Comparison of ENCODE assay signal across 8 cellular contexts in genomic region chr13:52128714-52129700, GRCh38. TPM values are rescaled to one million over a fixed set of nuclear protein-coding genes. Genes with fewer than 3 reads are reported as not detected.
DNase-seq lines count a peak whose midpoint lies in the region; ATAC-seq and TF ChIP-seq lines count a peak whose summit lies in the region.

TSS of gene NEK5 (minus strand) at chr13:52129073. CDS start at chr13:52127482, 1,591 bp downstream.

- ATAC-seq in GM21576 (IDR thresholded peaks at IDR 0.05; ENCODE audit: unreplicated experiment), result peak; percentile 75

- peaks cover 21% of the 10 kb centered on the region for H3K36me3 Mint-ChIP-seq in T-helper 1 cell treated with Interleukin-12 subunit alpha and Interleukin-12 subunit beta and Interleukin-4 antibody, amounts not matched to agents 30 μg/mL and 1 μg/mL, for 36 hours (ENCODE audit: low read depth)

- H3K9me3 Mint-ChIP-seq in T-helper 1 cell treated with Interleukin-12 subunit alpha and Interleukin-12 subunit beta and Interleukin-4 antibody, amounts not matched to agents 30 μg/mL and 1 μg/mL, for 36 hours, result no peaks in the 10 kb centered on the region

- H2AFZ ChIP-seq in hepatocyte, result peak within 1 kb of the TSS; percentile 97

- H3K79me2 ChIP-seq in hepatocyte, result no peaks in the 10 kb centered on the region

- in situ Hi-C loops in KBM-7 (cut with MboI; ENCODE audit: low pct_unique_long_range_greater_than_20kb, low sequenced_read_pairs), result no loop called here

- peak; percentile 44 to 85 (median 75) for TF ChIP-seq CTCF in ascending aorta (IDR thresholded peaks at IDR 0.05)
- peak; percentile 90 for TF ChIP-seq CTCF in hepatocyte (IDR thresholded peaks at IDR 0.05; ENCODE audit: poor library complexity)

- no peak within 1 kb of the TSS for H3K27ac Mint-ChIP-seq in T-helper 1 cell treated with Interleukin-12 subunit alpha and Interleukin-12 subunit beta and Interleukin-4 antibody, amounts not matched to agents 30 μg/mL and 1 μg/mL, for 36 hours

- H3K4me1 Mint-ChIP-seq in T-helper 1 cell treated with Interleukin-12 subunit alpha and Interleukin-12 subunit beta and Interleukin-4 antibody, amounts not matched to agents 30 μg/mL and 1 μg/mL, for 36 hours (ENCODE audit: low read depth), result peaks cover 15% of the 10 kb centered on the region

- peak within 1 kb of the TSS; percentile 98 for H3K4me2 ChIP-seq in hepatocyte

- peak within 1 kb of the TSS; percentile 82 for H3K4me3 Mint-ChIP-seq in T-helper 1 cell treated with Interleukin-12 subunit alpha and Interleukin-12 subunit beta and Interleukin-4 antibody, amounts not matched to agents 30 μg/mL and 1 μg/mL, for 36 hours

- H3K27ac ChIP-seq in ascending aorta (peak within 1 kb of the TSS; percentile 36 to 41), hepatocyte (no peak within 1 kb of the TSS)

- peak; percentile 84 for DNase-seq in ELF-1 (ENCODE audit: low read depth, low spot score)
- peak; percentile 74 for DNase-seq in KBM-7
- peak in 1 of 2 donors; percentile 78 for DNase-seq in ascending aorta (ENCODE audit: low spot score in 2 of 2)
- peak; percentile 87 for DNase-seq in hepatocyte (ENCODE audit: low spot score)
- DNase-seq in renal cortical epithelial cell (ENCODE audit: low read depth), result peak; percentile 13
- DNase-seq in dedifferentiated amniotic fluid mesenchymal stem cell (ENCODE audit: extremely low spot score), result no peak

- intact Hi-C loops in ascending aorta (cut with DNase I), result loop anchor here (1.0 to 5.0 kb wide), 4 partner anchors 117 to 314 kb away; partner anchors contain the start of genes ALG11 and TMEM272

- 17% methylated on average over 52 of the region's 71 CpGs for WGBS in hepatocyte (ENCODE audit: low lambda C conversion rate, missing lambda C conversion rate)

- no peaks in the 10 kb centered on the region for H3K27me3 ChIP-seq in ascending aorta
- no peaks in the 10 kb centered on the region for H3K27me3 ChIP-seq in hepatocyte

- H3K4me1 ChIP-seq in ascending aorta (peaks cover 0 to 3% of the 10 kb centered on the region in 2 donors), hepatocyte (ENCODE audit: insufficient read depth) (no peaks in the 10 kb centered on the region)

- H3K27me3 Mint-ChIP-seq in T-helper 1 cell treated with Interleukin-12 subunit alpha and Interleukin-12 subunit beta and Interleukin-4 antibody, amounts not matched to agents 30 μg/mL and 1 μg/mL, for 36 hours (ENCODE audit: low read depth), result peaks cover 12% of the 10 kb centered on the region

- H4K20me1 ChIP-seq in hepatocyte (ENCODE audit: insufficient read depth, poor library complexity, severe bottlenecking), result no peaks in the 10 kb centered on the region

- H3K36me3 ChIP-seq in ascending aorta (peaks cover 8 to 20% of the 10 kb centered on the region in 2 donors), hepatocyte (replicated peaks; ENCODE audit: insufficient read depth, low read depth) (no peaks in the 10 kb centered on the region)

- H3K9me3 ChIP-seq in ascending aorta, result no peaks in the 10 kb centered on the region
- H3K9me3 ChIP-seq in hepatocyte (ENCODE audit: low read depth), result no peaks in the 10 kb centered on the region

- no peaks in the 10 kb centered on the region for H3K9me2 ChIP-seq in hepatocyte (replicated peaks; ENCODE audit: insufficient read depth)

- H3K4me3 ChIP-seq in ascending aorta (peak within 1 kb of the TSS; percentile 68 to 78), hepatocyte (peak within 1 kb of the TSS; percentile 100)

RNA-seq across cellular contexts. Expression of gene NEK5, which starts in this region (rescaled TPM):
- total RNA-seq in ascending aorta (not detected), hepatocyte (1.1 and 1.3 TPM in 2 replicates), renal cortical epithelial cell (0.17 and 1.4 TPM in 2 replicates)
- 1.2 and 1.3 TPM in 2 replicates for polyA plus RNA-seq in hepatocyte
